ENCODE assay signal across 9 cellular contexts in genomic region chr13:49494645-49495044, GRCh38. TPM values are rescaled to one million over a fixed set of nuclear protein-coding genes. Genes with fewer than 3 reads are reported as not detected.
A peak's percentile ranks its signal among the peaks of the same experiment; 100 is the strongest.
DNase-seq lines count a peak whose midpoint lies in the region; ATAC-seq and TF ChIP-seq lines count a peak whose summit lies in the region.
"Had no signal": no experiment of that assay in that cellular context is flagged by ENCODE, and none has a peak within 500 bp of the region (broad histone marks: within the 10 kb centered on the region; RNA-seq: fewer than 3 reads in every experiment).

No MANE protein-coding gene starts in this region.

- H3K27ac ChIP-seq in Peyer's patch = peak overlapping the region in 3 of 4 donors; percentile 93 to 99 (median 93)

- DNase-seq in DMS 273 (lab: John Stamatoyannopoulos, UW; ENCODE audit: unreplicated experiment) = peak; percentile 2
- no peak for DNase-seq in DMS 273 treated with DMSO at 0.1 percent for 48 hours (lab: John Stamatoyannopoulos, UW)
- DNase-seq in Peyer's patch = no peak
- no peak for DNase-seq in fibroblast of mammary gland (ENCODE audit: low read depth)
- no peak for DNase-seq in islet precursor cell
- DNase-seq: NCI-H510A treated with DMSO at 0.1 percent for 48 hours had no signal

- H3K9me3 Mint-ChIP-seq in stimulated activated memory B cell treated with anti-CD40 and anti-IgM and Interleukin-4, amounts not matched to agents 10 μg/mL and 1 μg/mL and 100 μg/mL, for 72 hours = no peaks in the 10 kb centered on the region

- H3K4me1 Mint-ChIP-seq in stimulated activated memory B cell treated with anti-CD40 and anti-IgM and Interleukin-4, amounts not matched to agents 10 μg/mL and 1 μg/mL and 100 μg/mL, for 72 hours = peaks cover 41% of the 10 kb centered on the region

- TF ChIP-seq POLR2A in Peyer's patch (IDR thresholded peaks at IDR 0.05) = no peak

- no peaks in the 10 kb centered on the region for H3K27me3 ChIP-seq in Peyer's patch

- peaks cover 20% of the 10 kb centered on the region for H3K36me3 Mint-ChIP-seq in stimulated activated memory B cell treated with anti-CD40 and anti-IgM and Interleukin-4, amounts not matched to agents 10 μg/mL and 1 μg/mL and 100 μg/mL, for 72 hours

- H3K27me3 Mint-ChIP-seq in stimulated activated memory B cell treated with anti-CD40 and anti-IgM and Interleukin-4, amounts not matched to agents 10 μg/mL and 1 μg/mL and 100 μg/mL, for 72 hours = no peaks in the 10 kb centered on the region

- TF ChIP-seq CTCF in Peyer's patch (IDR thresholded peaks at IDR 0.05) = no peak
- no peak for TF ChIP-seq CTCF in fibroblast of mammary gland (conservative IDR thresholded peaks at IDR 0.05; ENCODE audit: control insufficient read depth, insufficient read depth, low read depth, low read length)

- ATAC-seq in stimulated activated memory B cell treated with anti-CD40 and anti-IgM and Interleukin-4, amounts not matched to agents 10 μg/mL and 1 μg/mL and 100 μg/mL, for 72 hours = no peak
- no peak for ATAC-seq in GM21515 (IDR thresholded peaks at IDR 0.05; ENCODE audit: unreplicated experiment)
- no peak for ATAC-seq in GM21423 (IDR thresholded peaks at IDR 0.05; ENCODE audit: unreplicated experiment)

- peak overlapping the region; percentile 99 for H3K27ac Mint-ChIP-seq in stimulated activated memory B cell treated with anti-CD40 and anti-IgM and Interleukin-4, amounts not matched to agents 10 μg/mL and 1 μg/mL and 100 μg/mL, for 72 hours

- H3K4me3 ChIP-seq in Peyer's patch (peak overlapping the region; percentile 51 to 84 (median 65)), fibroblast of mammary gland (ENCODE audit: control insufficient read depth, low read depth, low read length) (peak overlapping the region; percentile 68)

- no peaks in the 10 kb centered on the region for H3K9me3 ChIP-seq in Peyer's patch

- no peaks in the 10 kb centered on the region for H3K4me1 ChIP-seq in Peyer's patch

- H3K4me3 Mint-ChIP-seq in stimulated activated memory B cell treated with anti-CD40 and anti-IgM and Interleukin-4, amounts not matched to agents 10 μg/mL and 1 μg/mL and 100 μg/mL, for 72 hours = peak overlapping the region; percentile 95

- H3K36me3 ChIP-seq in Peyer's patch = no peaks in the 10 kb centered on the region

RNA-seq across cellular contexts. Expression of gene PHF11, which starts 1.1 kb away (rescaled TPM):
- total RNA-seq in Peyer's patch = 10 to 100 TPM; 26.1 to 61.9 (median 57.4) TPM

RNA-seq across cellular contexts. Expression of gene SETDB2, which starts 50.6 kb away (rescaled TPM):
- 10 to 100 TPM in 1 of 4 donors, 1 to 10 TPM in 3; 5.4 to 20.6 (median 8.9) TPM for total RNA-seq in Peyer's patch

RNA-seq across cellular contexts. Expression of gene CAB39L, which starts 50.8 kb away (rescaled TPM):
- total RNA-seq in Peyer's patch = 10 to 100 TPM in 2 of 4 donors, 1 to 10 TPM in 2; 8.3 to 28.9 (median 11.6) TPM
